ENCODE assay signal across 22 cellular contexts in genomic region chr16:13835935-13836334, GRCh38.
"Had no signal": no experiment of that assay in that cellular context is flagged by ENCODE, and none has a peak within 500 bp of the region (broad histone marks: within the 10 kb centered on the region; RNA-seq: fewer than 3 reads in every experiment).

No MANE protein-coding gene starts in this region.

- DNase-seq: effector memory CD8-positive, alpha-beta T cell; foreskin fibroblast; left colon; left ventricle myocardium superior; mesenchymal stem cell; midbrain; sigmoid colon; stimulated activated CD4-positive, alpha-beta T cell treated with anti-CD3 and anti-CD28 coated beads, Interleukin-12 subunit alpha, Interleukin-12 subunit beta, amount 100 ng/mL, for 4 hours; stimulated activated naive CD4-positive, alpha-beta T cell; stomach; substantia nigra; transverse colon had no signal

- ATAC-seq: effector memory CD8-positive, alpha-beta T cell; gastroesophageal sphincter; left colon; left ventricle myocardium superior; natural killer cell treated with Interleukin-12 subunit alpha and Interleukin-12 subunit beta and Interleukin-15 and Interleukin-18, amount 100 ng/mL, for 72 hours had no signal

- H3K27me3 ChIP-seq: hepatocyte, neural progenitor cell, right atrium auricular region, sigmoid colon, transverse colon had no signal

- H3K9ac ChIP-seq: neural progenitor cell had no signal

- H3K4me2 ChIP-seq: hepatocyte, neural progenitor cell had no signal

- H3K27ac ChIP-seq: epithelial cell of prostate, esophagus muscularis mucosa, gastroesophageal sphincter, hepatocyte, neural progenitor cell, right atrium auricular region, sigmoid colon, stomach, transverse colon had no signal

- H3K36me3 ChIP-seq: esophagus muscularis mucosa, gastroesophageal sphincter, neural progenitor cell, right atrium auricular region, sigmoid colon, stomach, thoracic aorta, transverse colon had no signal

- H3K4me3 ChIP-seq: esophagus muscularis mucosa, gastroesophageal sphincter, hepatocyte, lung, neural progenitor cell, right atrium auricular region, sigmoid colon, skin epidermis, stomach, transverse colon had no signal

- H3K9me3 ChIP-seq: esophagus muscularis mucosa, gastroesophageal sphincter, right atrium auricular region, sigmoid colon, stomach, thoracic aorta, transverse colon had no signal

- H3K4me1 ChIP-seq: esophagus muscularis mucosa, gastroesophageal sphincter, neural progenitor cell, right atrium auricular region, sigmoid colon, stomach, transverse colon had no signal
